Comparison of ENCODE assay signal across 26 cellular contexts in genomic region chr2:2830576-2830975, GRCh38.
"Had no signal": no experiment of that assay in that cellular context is flagged by ENCODE, and none has a peak within 500 bp of the region (broad histone marks: within the 10 kb centered on the region; RNA-seq: fewer than 3 reads in every experiment).

No MANE protein-coding gene starts in this region.

- H3K4me3 ChIP-seq: adrenal gland, Peyer's patch, SJSA1 had no signal

- H3K27ac ChIP-seq: adrenal gland, KMS-11, Peyer's patch, RWPE1, SJSA1, VCaP had no signal

- H3K9me3 ChIP-seq: adrenal gland, Peyer's patch had no signal

- H3K4me3 Mint-ChIP-seq: activated CD4-positive, alpha-beta T cell treated with anti-CD3 and anti-CD28 coated beads for 36 hours; activated CD8-positive, alpha-beta T cell treated with anti-CD3 and anti-CD28 coated beads for 36 hours; activated naive CD8-positive, alpha-beta T cell treated with anti-CD3 and anti-CD28 coated beads, Interleukin-2, amount 10 ng/mL, durations not matched to agents 7 days and 5 days; IgD-negative memory B cell had no signal

- H3K9me3 Mint-ChIP-seq: activated CD8-positive, alpha-beta T cell treated with anti-CD3 and anti-CD28 coated beads for 36 hours; activated naive CD8-positive, alpha-beta T cell treated with anti-CD3 and anti-CD28 coated beads, Interleukin-2, amount 10 ng/mL, durations not matched to agents 7 days and 5 days; activated T-helper 2 cell treated with anti-CD3 and anti-CD28 coated beads, Interferon-gamma antibody, Interleukin-2, Interleukin-4, amounts not matched to agents 10 μg/mL and 5 μg/mL and 100 μg/mL, durations not matched to agents 14 hours and 24 hours and 36 hours had no signal

- H3K27me3 Mint-ChIP-seq: activated CD4-positive, alpha-beta T cell treated with anti-CD3 and anti-CD28 coated beads for 36 hours; activated CD8-positive, alpha-beta T cell treated with anti-CD3 and anti-CD28 coated beads for 36 hours; activated naive CD8-positive, alpha-beta T cell treated with anti-CD3 and anti-CD28 coated beads, Interleukin-2, amount 10 ng/mL, durations not matched to agents 7 days and 5 days; IgD-negative memory B cell had no signal

- DNase-seq: activated CD4-positive, alpha-beta T cell treated with anti-CD3 and anti-CD28 coated beads for 36 hours; activated CD4-positive, CD25-positive, alpha-beta regulatory T cell; activated CD8-positive, alpha-beta T cell treated with anti-CD3 and anti-CD28 coated beads for 36 hours; activated naive CD4-positive, alpha-beta T cell treated with anti-CD3 and anti-CD28 coated beads, Interleukin-2, amount 50 U/mL, for 16 hours; activated naive CD8-positive, alpha-beta T cell treated with anti-CD3 and anti-CD28 coated beads, Interleukin-2, amount 10 ng/mL, durations not matched to agents 7 days and 5 days; activated T-cell treated with anti-CD3 and anti-CD28 coated beads for 4 hours; activated T-cell treated with anti-CD3 and anti-CD28 coated beads, Interleukin-2, amount 50 U/mL, for 48 hours; anterior cingulate cortex; cerebellar nuclear complex; NCI-H1092 treated with DMSO at 0.1 percent for 48 hours; NCI-H1436; NCI-H1694 treated with DMSO at 0.1 percent for 48 hours; NCI-H2029 treated with DMSO at 0.1 percent for 48 hours; NCI-H446; NCI-H524; SHP77; T-helper 2 cell; T1000 had no signal

- ATAC-seq: activated CD4-positive, alpha-beta T cell treated with anti-CD3 and anti-CD28 coated beads for 36 hours; activated CD8-positive, alpha-beta T cell treated with anti-CD3 and anti-CD28 coated beads for 36 hours had no signal

- H3K27ac Mint-ChIP-seq: activated CD4-positive, alpha-beta T cell treated with anti-CD3 and anti-CD28 coated beads for 36 hours; activated CD8-positive, alpha-beta T cell treated with anti-CD3 and anti-CD28 coated beads for 36 hours; activated naive CD8-positive, alpha-beta T cell treated with anti-CD3 and anti-CD28 coated beads, Interleukin-2, amount 10 ng/mL, durations not matched to agents 7 days and 5 days; activated T-helper 2 cell treated with anti-CD3 and anti-CD28 coated beads, Interferon-gamma antibody, Interleukin-2, Interleukin-4, amounts not matched to agents 10 μg/mL and 5 μg/mL and 100 μg/mL, durations not matched to agents 14 hours and 24 hours and 36 hours; IgD-negative memory B cell had no signal

- H3K4me1 ChIP-seq: adrenal gland, Peyer's patch, SJSA1 had no signal

- H3K4me1 Mint-ChIP-seq: activated CD4-positive, alpha-beta T cell treated with anti-CD3 and anti-CD28 coated beads for 36 hours; activated naive CD8-positive, alpha-beta T cell treated with anti-CD3 and anti-CD28 coated beads, Interleukin-2, amount 10 ng/mL, durations not matched to agents 7 days and 5 days; IgD-negative memory B cell had no signal

- H3K36me3 ChIP-seq: adrenal gland, Peyer's patch, SJSA1 had no signal

- H3K27me3 ChIP-seq: adrenal gland, Peyer's patch, SJSA1 had no signal

- H3K36me3 Mint-ChIP-seq: activated naive CD8-positive, alpha-beta T cell treated with anti-CD3 and anti-CD28 coated beads, Interleukin-2, amount 10 ng/mL, durations not matched to agents 7 days and 5 days had no signal
